8 cellular contexts compared by ENCODE assay signal in genomic region chr14:105019861-105020814, GRCh38. TPM values are rescaled to one million over a fixed set of nuclear protein-coding genes. Genes with fewer than 3 reads are reported as not detected.
DNase-seq lines count a peak whose midpoint lies in the region; ATAC-seq and TF ChIP-seq lines count a peak whose summit lies in the region.

No MANE protein-coding gene starts in this region.

- peaks cover 55 to 85% (median 73%) of the 10 kb centered on the region in 3 donors for H3K4me1 Mint-ChIP-seq in T-cell

- no peaks in the 10 kb centered on the region for H3K9me3 Mint-ChIP-seq in T-cell

- ATAC-seq in HG03066 (IDR thresholded peaks at IDR 0.05; ENCODE audit: low read depth, unreplicated experiment) (peak; percentile 11), T-cell (replicated peaks in 1 of 4) (peak; percentile 14 to 38 (median 21)), left colon (peak; percentile 15)

- peak; percentile 32 for DNase-seq in SIG-M5 treated with dmso at 0.1 percent for 504 hours (lab: John Stamatoyannopoulos, UW; ENCODE audit: unreplicated experiment)
- DNase-seq in SIG-M5 (lab: John Stamatoyannopoulos, UW) = no peak
- peak; percentile 13 to 71 (median 60) for DNase-seq in T-cell
- no peak for DNase-seq in astrocyte of the cerebellum (ENCODE audit: low read depth)
- DNase-seq in left colon = peak in 1 of 2 donors; percentile 65
- DNase-seq in stimulated activated CD4-positive, alpha-beta T cell treated with anti-CD3 and anti-CD28 coated beads, Interleukin-4, amount 100 ng/mL, for 48 hours (ENCODE audit: low read depth in 2 of 2) = peak; percentile 28 to 49
- DNase-seq in NCI-H226 = no peak

- H3K4me3 Mint-ChIP-seq in T-cell = peak overlapping the region; percentile 82 to 90 (median 85)

- H3K36me3 Mint-ChIP-seq in T-cell = peaks cover 9% of the 10 kb centered on the region

- H3K27me3 Mint-ChIP-seq in T-cell = no peaks in the 10 kb centered on the region

- TF ChIP-seq CTCF in astrocyte of the cerebellum (IDR thresholded peaks at IDR 0.05; ENCODE audit: low read depth, low read length, missing control alignments) = no peak

- in situ Hi-C loops in astrocyte of the cerebellum (cut with HindIII; ENCODE audit: low sequenced_read_pairs) = no loop called here

- peak overlapping the region; percentile 66 for H3K4me3 ChIP-seq in astrocyte of the cerebellum (ENCODE audit: low read depth, low read length)

- intact Hi-C loops in left colon (cut with DNase I, micrococcal nuclease) = no loop called here

- POLR2A ChIA-PET in T-cell (lab: Charles Lee) = interaction anchor here in 1 of 2 donors (1.0 kb wide), 1 partner anchor 45 kb away, joined by 5 read pairs; the partner anchor contains the start of gene GPR132

- peak overlapping the region; percentile 86 to 91 for H3K27ac Mint-ChIP-seq in T-cell

- CTCF ChIA-PET in T-cell (lab: Charles Lee) = interaction anchor here in 1 of 2 donors (1.0 to 1.1 kb wide), 2 partner anchors 45 to 46 kb away, joined by 4 read pairs; partner anchors contain the start of gene GPR132

RNA-seq across cellular contexts. Expression of gene CDCA4, which starts 0.7 kb away (rescaled TPM):
- total RNA-seq in T-cell (10 to 100 TPM; 13.0 to 20.1 (median 15.8) TPM), left colon (1 to 10 TPM; 5.2 to 6.5 TPM)

RNA-seq across cellular contexts. Expression of gene CLBA1, which starts 34.5 kb away (rescaled TPM):
- total RNA-seq in T-cell = 1 to 10 TPM; 1.2 to 3.4 (median 2.7) TPM
- 1 to 10 TPM; 4.2 to 6.5 TPM for total RNA-seq in left colon

RNA-seq across cellular contexts. Expression of gene AHNAK2, which starts 42.0 kb away (rescaled TPM):
- total RNA-seq in T-cell (under 1 TPM in 3 of 5 donors, not detected in 2; 0.20 to 0.38 (median 0.22) TPM), left colon (10 to 100 TPM in 1 of 2 donors, 1 to 10 TPM in 1; 3.2 to 23.4 TPM)

RNA-seq across cellular contexts. Expression of gene GPR132, which starts 45.1 kb away (rescaled TPM):
- total RNA-seq in T-cell (10 to 100 TPM; 47.0 to 58.0 (median 49.7) TPM), left colon (1 to 10 TPM in 1 of 2 donors, under 1 TPM in 1; 0.73 to 3.4 TPM)

Comparison
In these comparisons a context has a peak if more than half of its experiments do, and no peak if none do; other contexts are left out.
1. DNase-seq: peak in SIG-M5 treated with dmso at 0.1 percent for 504 hours (single experiment), T-cell (34 of 34) and stimulated activated CD4-positive, alpha-beta T cell treated with anti-CD3 and anti-CD28 coated beads, Interleukin-4, amount 100 ng/mL, for 48 hours (2 of 2); none in SIG-M5 (single experiment), astrocyte of the cerebellum (single experiment) and NCI-H226 (single experiment).
2. Peak in every context shown above with its lines, with median percentiles within 50 percentile points of each other: ATAC-seq.